ENCODE assay signal across 12 cellular contexts in the genomic region with DNA sequence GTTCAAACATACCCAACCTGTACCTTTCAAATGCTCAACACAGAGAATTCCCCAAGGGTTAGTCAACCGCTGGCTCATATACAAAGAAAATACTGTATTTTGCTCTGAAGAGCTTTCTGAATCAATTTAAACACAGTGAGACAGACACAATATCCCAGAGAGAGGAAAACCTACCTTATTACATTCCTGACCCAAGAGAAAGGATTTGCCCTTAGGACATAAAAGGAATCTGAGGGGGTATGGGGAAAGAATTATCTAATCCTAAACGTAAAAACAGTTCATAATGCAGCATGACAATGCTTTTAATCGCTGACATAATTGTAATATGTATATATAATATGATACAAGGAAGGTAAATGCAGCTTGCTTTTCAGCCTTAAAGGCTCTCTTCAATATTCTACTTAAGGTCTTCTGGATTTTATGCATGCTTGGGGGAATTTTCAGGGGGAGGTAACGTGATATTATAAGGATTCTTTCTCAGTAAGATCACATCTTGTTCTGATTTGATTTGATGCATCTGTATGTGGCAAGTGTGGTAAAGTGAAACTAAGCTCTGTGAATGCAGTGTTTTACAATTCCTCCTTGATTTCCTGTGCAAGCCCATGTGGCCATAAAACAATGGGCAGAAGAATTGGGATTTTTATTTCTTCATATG.
DNase-seq lines count a peak whose midpoint lies in the region; ATAC-seq and TF ChIP-seq lines count a peak whose summit lies in the region.
"Had no signal": no experiment of that assay in that cellular context is flagged by ENCODE, and none has a peak within 500 bp of the region (broad histone marks: within the 10 kb centered on the region; RNA-seq: fewer than 3 reads in every experiment).

No MANE protein-coding gene starts in this region.

- H3K9ac ChIP-seq in MM.1S (ENCODE audit: low read length): no peak overlapping the region

- TF ChIP-seq CTCF in AG09309 (IDR thresholded peaks at IDR 0.05; ENCODE audit: control insufficient read depth, insufficient read depth, low read depth, low read length, missing control alignments) (no peak), MM.1S (IDR thresholded peaks at IDR 0.05; ENCODE audit: low read length) (no peak), choroid plexus epithelial cell (conservative IDR thresholded peaks at IDR 0.05; ENCODE audit: low read depth, low read length) (no peak), mucosa of descending colon (IDR thresholded peaks at IDR 0.05) (no peak)

- H4K20me1 ChIP-seq in MM.1S (ENCODE audit: insufficient read depth, low read length): no peaks in the 10 kb centered on the region

- no peak overlapping the region for H3K27ac ChIP-seq in MM.1S (ENCODE audit: low read length)

- peak; percentile 74 for DNase-seq in AG09309 (ENCODE audit: low read depth)
- DNase-seq in MM.1S: peak; percentile 9
- DNase-seq in choroid plexus epithelial cell (ENCODE audit: low read depth): peak; percentile 82
- DNase-seq in mucosa of descending colon: no peak
- DNase-seq in DMS79 treated with DMSO at 0.1 percent for 48 hours (lab: John Stamatoyannopoulos, UW): no peak
- DNase-seq in NOMO-1 treated with DMSO at 0.1 percent for 48 hours (lab: John Stamatoyannopoulos, UW; ENCODE audit: unreplicated experiment): no peak
- no peak for DNase-seq in stimulated activated CD4-positive, alpha-beta T cell treated with anti-CD3 and anti-CD28 coated beads, Interleukin-2, amount 100 ng/mL, for 24 hours
- no peak for DNase-seq in DMS114 treated with DMSO at 0.1 percent for 48 hours (lab: John Stamatoyannopoulos, UW; ENCODE audit: unreplicated experiment)
- DNase-seq: BE2C, NCI-H1417 treated with DMSO at 0.1 percent for 48 hours, right cardiac atrium had no signal

- peak; percentile 64 for ATAC-seq in mucosa of descending colon
- ATAC-seq: right cardiac atrium had no signal

- intact Hi-C loops in mucosa of descending colon (cut with DNase I, micrococcal nuclease): no loop called here

- no peak overlapping the region for H2AFZ ChIP-seq in MM.1S (ENCODE audit: low read length)

- H3K4me2 ChIP-seq in MM.1S (ENCODE audit: low read depth, low read length): peak overlapping the region; percentile 6; the same call in 1 of the 2 replicates

- no peaks in the 10 kb centered on the region for H3K9me2 ChIP-seq in MM.1S (replicated peaks; ENCODE audit: insufficient read depth, low read length)

- H3K4me1 ChIP-seq in MM.1S (ENCODE audit: low read length) (peaks cover 8% of the 10 kb centered on the region), mucosa of descending colon (ENCODE audit: low read depth) (peaks cover 8% of the 10 kb centered on the region)
- H3K4me1 ChIP-seq: BE2C had no signal

- H3K9me3 ChIP-seq in MM.1S (replicated peaks; ENCODE audit: insufficient read depth, low read length) (no peaks in the 10 kb centered on the region), mucosa of descending colon (no peaks in the 10 kb centered on the region)
- H3K9me3 ChIP-seq: BE2C had no signal

- no peaks in the 10 kb centered on the region for H3K79me2 ChIP-seq in MM.1S (ENCODE audit: low read length)

- no peaks in the 10 kb centered on the region for H3K27me3 ChIP-seq in MM.1S (replicated peaks; ENCODE audit: insufficient read depth, low read length)
- H3K27me3 ChIP-seq: BE2C had no signal

- H3K36me3 ChIP-seq in MM.1S (replicated peaks; ENCODE audit: insufficient read depth, low read length) (no peaks in the 10 kb centered on the region), mucosa of descending colon (ENCODE audit: low read depth) (no peaks in the 10 kb centered on the region)
- H3K36me3 ChIP-seq: BE2C had no signal

- H3K4me3 ChIP-seq in AG09309 (ENCODE audit: control insufficient read depth, low read depth, low read length) (no peak overlapping the region), MM.1S (ENCODE audit: low read length) (no peak overlapping the region), choroid plexus epithelial cell (ENCODE audit: low read depth, low read length) (no peak overlapping the region), mucosa of descending colon (no peak overlapping the region)
- H3K4me3 ChIP-seq: lung had no signal

- no peaks in the 10 kb centered on the region for H3F3A ChIP-seq in MM.1S (ENCODE audit: insufficient read depth, low read length)

Comparison
In these comparisons a context has a peak if more than half of its experiments do, and no peak if none do; other contexts are left out.
1. DNase-seq: peak in AG09309 (single experiment), MM.1S (single experiment) and choroid plexus epithelial cell (single experiment); none in mucosa of descending colon (0 of 3), DMS79 treated with DMSO at 0.1 percent for 48 hours (single experiment), NOMO-1 treated with DMSO at 0.1 percent for 48 hours (single experiment), stimulated activated CD4-positive, alpha-beta T cell treated with anti-CD3 and anti-CD28 coated beads, Interleukin-2, amount 100 ng/mL, for 24 hours (0 of 2) and DMS114 treated with DMSO at 0.1 percent for 48 hours (single experiment).